ENCODE assay signal across 1 cellular context in genomic region chr12:68521848-68522502, GRCh38.
TF ChIP-seq lines count a peak whose summit lies in the region.

No MANE protein-coding gene starts in this region.

TF ChIP-seq in WTC11, 78 proteins besides CTCF, POLR2A, EP300 and RAD21 (continued from another document):
- TF ChIP-seq STAT6 (CRISPR knock-in tag; conservative IDR thresholded peaks at IDR 0.05; ENCODE audit: low read depth) (no peak), ZNF281 (CRISPR knock-in tag; IDR thresholded peaks at IDR 0.05) (no peak)
TF ChIP-seq in WTC11: peak in this region for 0.
